In genomic region chr6:121426686-121427085, GRCh38 we compare ENCODE assay signal across 34 cellular contexts. TPM values are rescaled to one million over a fixed set of nuclear protein-coding genes. Genes with fewer than 3 reads are reported as not detected.
"Had no signal": no experiment of that assay in that cellular context is flagged by ENCODE, and none has a peak within 500 bp of the region (broad histone marks: within the 10 kb centered on the region; RNA-seq: fewer than 3 reads in every experiment).

No MANE protein-coding gene starts in this region.

- H3K9me3 ChIP-seq: Peyer's patch, SJSA1, SK-N-SH had no signal

- H3K27me3 Mint-ChIP-seq: activated CD4-positive, alpha-beta memory T cell treated with anti-CD3 and anti-CD28 coated beads, Interleukin-2, amount 10 ng/mL, durations not matched to agents 7 days and 5 days; activated CD4-positive, alpha-beta T cell treated with anti-CD3 and anti-CD28 coated beads for 36 hours; activated CD8-positive, alpha-beta memory T cell treated with anti-CD3 and anti-CD28 coated beads, Interleukin-2, amount 10 ng/mL, durations not matched to agents 7 days and 5 days; activated naive CD4-positive, alpha-beta T cell treated with anti-CD3 and anti-CD28 coated beads, Interleukin-2, amount 10 ng/mL, durations not matched to agents 7 days and 5 days; activated naive CD8-positive, alpha-beta T cell; activated naive CD8-positive, alpha-beta T cell treated with anti-CD3 and anti-CD28 coated beads, Interleukin-2, amount 50 U/mL, for 24 hours had no signal

- H3K36me3 Mint-ChIP-seq: activated CD8-positive, alpha-beta memory T cell treated with anti-CD3 and anti-CD28 coated beads, Interleukin-2, amount 10 ng/mL, durations not matched to agents 7 days and 5 days; activated naive CD4-positive, alpha-beta T cell treated with anti-CD3 and anti-CD28 coated beads, Interleukin-2, amount 10 ng/mL, durations not matched to agents 7 days and 5 days; activated naive CD8-positive, alpha-beta T cell had no signal

- H3K4me1 Mint-ChIP-seq: activated CD4-positive, alpha-beta memory T cell treated with anti-CD3 and anti-CD28 coated beads, Interleukin-2, amount 10 ng/mL, durations not matched to agents 7 days and 5 days; activated CD4-positive, alpha-beta T cell treated with anti-CD3 and anti-CD28 coated beads for 36 hours; activated CD8-positive, alpha-beta memory T cell treated with anti-CD3 and anti-CD28 coated beads, Interleukin-2, amount 10 ng/mL, durations not matched to agents 7 days and 5 days; activated naive CD4-positive, alpha-beta T cell treated with anti-CD3 and anti-CD28 coated beads, Interleukin-2, amount 10 ng/mL, durations not matched to agents 7 days and 5 days; activated naive CD8-positive, alpha-beta T cell treated with anti-CD3 and anti-CD28 coated beads, Interleukin-2, amount 50 U/mL, for 24 hours had no signal

- H3K4me3 Mint-ChIP-seq: activated CD4-positive, alpha-beta memory T cell treated with anti-CD3 and anti-CD28 coated beads, Interleukin-2, amount 10 ng/mL, durations not matched to agents 7 days and 5 days; activated CD4-positive, alpha-beta T cell treated with anti-CD3 and anti-CD28 coated beads for 36 hours; activated CD8-positive, alpha-beta memory T cell treated with anti-CD3 and anti-CD28 coated beads, Interleukin-2, amount 10 ng/mL, durations not matched to agents 7 days and 5 days; activated naive CD4-positive, alpha-beta T cell treated with anti-CD3 and anti-CD28 coated beads, Interleukin-2, amount 10 ng/mL, durations not matched to agents 7 days and 5 days; activated naive CD8-positive, alpha-beta T cell; activated naive CD8-positive, alpha-beta T cell treated with anti-CD3 and anti-CD28 coated beads, Interleukin-2, amount 50 U/mL, for 24 hours; T-helper 1 cell treated with Interleukin-12 subunit alpha and Interleukin-12 subunit beta and Interleukin-4 antibody, amounts not matched to agents 30 μg/mL and 1 μg/mL, for 36 hours; T-helper 2 cell treated with Interferon-gamma antibody and Interleukin-4, amounts not matched to agents 5 μg/mL and 100 μg/mL, for 36 hours had no signal

- DNase-seq: activated CD4-positive, alpha-beta memory T cell treated with anti-CD3 and anti-CD28 coated beads, Interleukin-2, amount 10 ng/mL, durations not matched to agents 7 days and 5 days; activated CD4-positive, alpha-beta T cell treated with anti-CD3 and anti-CD28 coated beads for 36 hours; activated CD8-positive, alpha-beta memory T cell treated with anti-CD3 and anti-CD28 coated beads for 24 hours; activated CD8-positive, alpha-beta memory T cell treated with anti-CD3 and anti-CD28 coated beads, Interleukin-2, amount 10 ng/mL, durations not matched to agents 7 days and 5 days; activated CD8-positive, alpha-beta memory T cell treated with anti-CD3 and anti-CD28 coated beads, Interleukin-2, amount 50 U/mL, for 48 hours; activated effector memory CD4-positive, alpha-beta T cell treated with Interleukin-2 at 50 U/mL for 16 hours; activated naive CD4-positive, alpha-beta T cell treated with anti-CD3 and anti-CD28 coated beads, Interleukin-2, amount 10 ng/mL, durations not matched to agents 7 days and 5 days; activated naive CD8-positive, alpha-beta T cell treated with anti-CD3 and anti-CD28 coated beads, Interleukin-2, amount 50 U/mL, for 24 hours; activated T-cell treated with anti-CD3 and anti-CD28 coated beads, Interleukin-2, amount 50 U/mL, for 48 hours; aorta; brain microvascular endothelial cell; central memory CD4-positive, alpha-beta T cell; NCI-H1092 treated with DMSO at 0.1 percent for 48 hours; NCI-H1417; NCI-H1694; NCI-H1930; NCI-H2081 treated with DMSO at 0.1 percent for 48 hours; NCI-H226; NCI-H446 treated with DMSO at 0.1 percent for 48 hours; NCI-H524; NCI-H69; NCI-H82; NK-92 treated with Interleukin-12 subunit alpha and Interleukin-12 subunit beta, amount 100 ng/mL, for 24 hours; PC-3; Peyer's patch; RPMI8226; SHP77 treated with DMSO at 0.1 percent for 48 hours; SK-N-SH had no signal

- ATAC-seq: activated CD4-positive, alpha-beta T cell treated with anti-CD3 and anti-CD28 coated beads for 36 hours; activated CD4-positive, CD25-positive, alpha-beta regulatory T cell treated with anti-CD3 and anti-CD28 coated beads, Interleukin-2, amount 50 U/mL, for 24 hours; activated CD8-positive, alpha-beta memory T cell treated with anti-CD3 and anti-CD28 coated beads, Interleukin-2, amount 10 ng/mL, durations not matched to agents 7 days and 5 days; activated naive CD8-positive, alpha-beta T cell treated with anti-CD3 and anti-CD28 coated beads, Interleukin-2, amount 50 U/mL, for 24 hours; K562; PC-3 had no signal

- H3K4me3 ChIP-seq: K562, Peyer's patch, SJSA1 had no signal

- H3K9me3 Mint-ChIP-seq: activated CD4-positive, alpha-beta memory T cell treated with anti-CD3 and anti-CD28 coated beads, Interleukin-2, amount 10 ng/mL, durations not matched to agents 7 days and 5 days; activated naive CD4-positive, alpha-beta T cell treated with anti-CD3 and anti-CD28 coated beads, Interleukin-2, amount 10 ng/mL, durations not matched to agents 7 days and 5 days; activated naive CD8-positive, alpha-beta T cell treated with anti-CD3 and anti-CD28 coated beads, Interleukin-2, amount 50 U/mL, for 24 hours; T-helper 1 cell treated with Interleukin-12 subunit alpha and Interleukin-12 subunit beta and Interleukin-4 antibody, amounts not matched to agents 30 μg/mL and 1 μg/mL, for 36 hours; T-helper 2 cell treated with Interferon-gamma antibody and Interleukin-4, amounts not matched to agents 5 μg/mL and 100 μg/mL, for 36 hours had no signal

- H3K36me3 ChIP-seq: brain microvascular endothelial cell, Peyer's patch, SJSA1 had no signal

- H3K27ac Mint-ChIP-seq: activated CD4-positive, alpha-beta memory T cell treated with anti-CD3 and anti-CD28 coated beads, Interleukin-2, amount 10 ng/mL, durations not matched to agents 7 days and 5 days; activated CD4-positive, alpha-beta T cell treated with anti-CD3 and anti-CD28 coated beads for 36 hours; activated CD8-positive, alpha-beta memory T cell treated with anti-CD3 and anti-CD28 coated beads, Interleukin-2, amount 10 ng/mL, durations not matched to agents 7 days and 5 days; activated naive CD4-positive, alpha-beta T cell treated with anti-CD3 and anti-CD28 coated beads, Interleukin-2, amount 10 ng/mL, durations not matched to agents 7 days and 5 days; activated naive CD8-positive, alpha-beta T cell; activated naive CD8-positive, alpha-beta T cell treated with anti-CD3 and anti-CD28 coated beads, Interleukin-2, amount 50 U/mL, for 24 hours; T-helper 1 cell treated with Interleukin-12 subunit alpha and Interleukin-12 subunit beta and Interleukin-4 antibody, amounts not matched to agents 30 μg/mL and 1 μg/mL, for 36 hours; T-helper 2 cell treated with Interferon-gamma antibody and Interleukin-4, amounts not matched to agents 5 μg/mL and 100 μg/mL, for 36 hours had no signal

- H3K27ac ChIP-seq: brain microvascular endothelial cell, Peyer's patch, SJSA1 had no signal

- H3K27me3 ChIP-seq: brain microvascular endothelial cell, Peyer's patch, SJSA1 had no signal

- H3K4me1 ChIP-seq: Peyer's patch had no signal

RNA-seq across cellular contexts. Expression of gene GJA1, which starts 8.8 kb away (rescaled TPM):
- total RNA-seq: activated CD4-positive, alpha-beta memory T cell treated with anti-CD3 and anti-CD28 coated beads, Interleukin-2, amount 10 ng/mL, durations not matched to agents 7 days and 5 days; activated CD8-positive, alpha-beta memory T cell treated with anti-CD3 and anti-CD28 coated beads, Interleukin-2, amount 10 ng/mL, durations not matched to agents 7 days and 5 days had no signal
